In genomic region chr2:226868331-226868730, GRCh38 we compare ENCODE assay signal across 19 cellular contexts. TPM values are rescaled to one million over a fixed set of nuclear protein-coding genes. Genes with fewer than 3 reads are reported as not detected.
A peak's percentile ranks its signal among the peaks of the same experiment; 100 is the strongest.
DNase-seq lines count a peak whose midpoint lies in the region; ATAC-seq and TF ChIP-seq lines count a peak whose summit lies in the region.
"Had no signal": no experiment of that assay in that cellular context is flagged by ENCODE, and none has a peak within 500 bp of the region (broad histone marks: within the 10 kb centered on the region; RNA-seq: fewer than 3 reads in every experiment).

No MANE protein-coding gene starts in this region.

- no peaks in the 10 kb centered on the region for H3K9me3 Mint-ChIP-seq in activated naive CD4-positive, alpha-beta T cell treated with anti-CD3 and anti-CD28 coated beads, Interleukin-2, amount 10 ng/mL, durations not matched to agents 7 days and 5 days
- peaks cover 0 to 2% of the 10 kb centered on the region in 2 donors for H3K9me3 Mint-ChIP-seq in activated naive CD4-positive, alpha-beta T cell treated with anti-CD3 and anti-CD28 coated beads, Interleukin-2, amount 50 U/mL, for 72 hours

- H3K27me3 ChIP-seq in adipocyte (replicated peaks; ENCODE audit: control insufficient read depth, insufficient read depth, low read length) (no peaks in the 10 kb centered on the region), fibroblast of lung (ENCODE audit: control insufficient read depth, insufficient read depth, low read length) (no peaks in the 10 kb centered on the region), prostate gland (replicated peaks; ENCODE audit: insufficient read depth) (no peaks in the 10 kb centered on the region), A673 (replicated peaks; ENCODE audit: insufficient read depth, low read depth, low read length, poor library complexity) (no peaks in the 10 kb centered on the region)
- H3K27me3 ChIP-seq: MG63 had no signal

- H3K9me3 ChIP-seq in adipocyte (ENCODE audit: control insufficient read depth, low read length) (no peaks in the 10 kb centered on the region), fibroblast of lung (ENCODE audit: control insufficient read depth, insufficient read depth, low read depth, low read length) (no peaks in the 10 kb centered on the region), prostate gland (no peaks in the 10 kb centered on the region), A673 (ENCODE audit: low read depth, low read length, poor library complexity, severe bottlenecking) (no peaks in the 10 kb centered on the region)
- H3K9me3 ChIP-seq: MG63 had no signal

- DNase-seq in activated naive CD4-positive, alpha-beta T cell treated with anti-CD3 and anti-CD28 coated beads, Interleukin-2, amount 10 ng/mL, durations not matched to agents 7 days and 5 days = no peak
- DNase-seq in activated naive CD4-positive, alpha-beta T cell treated with anti-CD3 and anti-CD28 coated beads, Interleukin-2, amount 50 U/mL, for 72 hours (ENCODE audit: low spot score in 2 of 2) = no peak
- DNase-seq in adipocyte (ENCODE audit: low read depth) (peak; percentile 33), fibroblast of lung (ENCODE audit: low read depth in 2 of 2) (peak; percentile 6 to 25), prostate gland (ENCODE audit: low spot score) (no peak), A673 (ENCODE audit: low spot score) (no peak), NK-92 (lab: John Stamatoyannopoulos, UW; ENCODE audit: unreplicated experiment) (no peak), NCI-H1417 (lab: John Stamatoyannopoulos, UW) (no peak)
- DNase-seq: DMS53, H7, Kasumi-1, MG63, NCI-H1048, NCI-H1436 treated with DMSO at 0.1 percent for 48 hours, NCI-H2029 treated with DMSO at 0.1 percent for 48 hours, NCI-H2171, NCI-H526 had no signal

- H3K27me3 Mint-ChIP-seq in activated naive CD4-positive, alpha-beta T cell treated with anti-CD3 and anti-CD28 coated beads, Interleukin-2, amount 10 ng/mL, durations not matched to agents 7 days and 5 days = no peaks in the 10 kb centered on the region

- no peak overlapping the region for H3K4me3 ChIP-seq in adipocyte (ENCODE audit: low read length)
- H3K4me3 ChIP-seq in fibroblast of lung (replicated peaks in 1 of 4; ENCODE audit: control extremely low read depth in 1 of 4, insufficient read depth in 1 of 4, low read depth in 3 of 4, low read length in 4 of 4) = no peak overlapping the region
- H3K4me3 ChIP-seq in prostate gland = no peak overlapping the region
- H3K4me3 ChIP-seq in A673 (ENCODE audit: low read depth, low read length, poor library complexity, severe bottlenecking) = no peak overlapping the region
- H3K4me3 ChIP-seq: MG63 had no signal

- TF ChIP-seq CTCF in fibroblast of lung (conservative IDR thresholded peaks at IDR 0.05 in 1 of 2, IDR thresholded peaks at IDR 0.05 in 1 of 2; ENCODE audit: low read depth in 1 of 2, low read length in 2 of 2) (no peak), prostate gland (IDR thresholded peaks at IDR 0.05) (no peak), A673 (conservative IDR thresholded peaks at IDR 0.05; ENCODE audit: low read depth, low read length) (no peak)

- POLR2A ChIA-PET in A673 (lab: Charles Lee; ENCODE audit: low non-redundant PET) = no interaction called here

- peaks cover 30% of the 10 kb centered on the region for H3K36me3 ChIP-seq in adipocyte (ENCODE audit: control insufficient read depth, insufficient read depth, low read length, severe bottlenecking)
- peaks cover 3% of the 10 kb centered on the region for H3K36me3 ChIP-seq in fibroblast of lung (ENCODE audit: control insufficient read depth, insufficient read depth, low read length)
- no peaks in the 10 kb centered on the region for H3K36me3 ChIP-seq in prostate gland
- H3K36me3 ChIP-seq in A673 (ENCODE audit: insufficient read depth, low read length, poor library complexity, severe bottlenecking) = no peaks in the 10 kb centered on the region

- H2AFZ ChIP-seq in fibroblast of lung (ENCODE audit: low read length) = no peak overlapping the region

- H3K4me2 ChIP-seq in fibroblast of lung (ENCODE audit: extremely low read depth, insufficient read depth, low read length) = no peak overlapping the region

- no peak overlapping the region for H3K9ac ChIP-seq in adipocyte (ENCODE audit: low read length)
- no peak overlapping the region for H3K9ac ChIP-seq in fibroblast of lung (ENCODE audit: insufficient read depth, low read length)

- BruUV-seq in A673 (replicated peaks; lab: Mats Ljungman, UMichigan) = no TSS peak

- H3K27ac Mint-ChIP-seq in activated naive CD4-positive, alpha-beta T cell treated with anti-CD3 and anti-CD28 coated beads, Interleukin-2, amount 10 ng/mL, durations not matched to agents 7 days and 5 days = peak overlapping the region; percentile 1
- peak overlapping the region in 1 of 2 donors; percentile 25 for H3K27ac Mint-ChIP-seq in activated naive CD4-positive, alpha-beta T cell treated with anti-CD3 and anti-CD28 coated beads, Interleukin-2, amount 50 U/mL, for 72 hours

- H3K36me3 Mint-ChIP-seq in activated naive CD4-positive, alpha-beta T cell treated with anti-CD3 and anti-CD28 coated beads, Interleukin-2, amount 10 ng/mL, durations not matched to agents 7 days and 5 days = peaks cover 27% of the 10 kb centered on the region
- H3K36me3 Mint-ChIP-seq in activated naive CD4-positive, alpha-beta T cell treated with anti-CD3 and anti-CD28 coated beads, Interleukin-2, amount 50 U/mL, for 72 hours = peaks cover 39 to 43% of the 10 kb centered on the region in 2 donors

- H3K27ac ChIP-seq in fibroblast of lung (ENCODE audit: insufficient read depth, low read length) (no peak overlapping the region), prostate gland (peak overlapping the region; percentile 15 to 44), A673 (ENCODE audit: low read depth, low read length, poor library complexity, severe bottlenecking) (no peak overlapping the region)
- H3K27ac ChIP-seq: 22Rv1 had no signal

- no peaks in the 10 kb centered on the region for H4K20me1 ChIP-seq in fibroblast of lung (ENCODE audit: control insufficient read depth, extremely low read depth, insufficient read depth, low read length)

- no peak overlapping the region for H3K4me3 Mint-ChIP-seq in activated naive CD4-positive, alpha-beta T cell treated with anti-CD3 and anti-CD28 coated beads, Interleukin-2, amount 10 ng/mL, durations not matched to agents 7 days and 5 days

- H3K4me1 Mint-ChIP-seq in activated naive CD4-positive, alpha-beta T cell treated with anti-CD3 and anti-CD28 coated beads, Interleukin-2, amount 10 ng/mL, durations not matched to agents 7 days and 5 days = peaks cover under 1% of the 10 kb centered on the region

- H3K4me1 ChIP-seq in adipocyte (ENCODE audit: control insufficient read depth, insufficient read depth, low read length) (peaks cover 3% of the 10 kb centered on the region), fibroblast of lung (ENCODE audit: control insufficient read depth, extremely low read depth, insufficient read depth, low read length) (no peaks in the 10 kb centered on the region), prostate gland (replicated peaks) (no peaks in the 10 kb centered on the region), A673 (ENCODE audit: insufficient read depth, low read length, poor library complexity, severe bottlenecking) (no peaks in the 10 kb centered on the region)

- TF ChIP-seq POLR2A in prostate gland (IDR thresholded peaks at IDR 0.05) = no peak

- H3K79me2 ChIP-seq in fibroblast of lung (ENCODE audit: control insufficient read depth, insufficient read depth, low read length) = no peaks in the 10 kb centered on the region

- intact Hi-C loops in prostate gland (cut with DNase I) = no loop called here
- intact Hi-C loops in A673 (cut with micrococcal nuclease; ENCODE audit: unreplicated experiment) = no loop called here

- 21% methylated on average over 2 of the region's 2 CpGs for WGBS in prostate gland

- ATAC-seq in activated naive CD4-positive, alpha-beta T cell treated with anti-CD3 and anti-CD28 coated beads, Interleukin-2, amount 50 U/mL, for 72 hours = no peak
- ATAC-seq: Panc1 had no signal

- CTCF ChIA-PET in activated naive CD4-positive, alpha-beta T cell treated with anti-CD3 and anti-CD28 coated beads, Interleukin-2, amount 10 ng/mL, durations not matched to agents 7 days and 5 days (lab: Charles Lee) = no interaction called here
- CTCF ChIA-PET in A673 (lab: Charles Lee) = no interaction called here

RNA-seq across cellular contexts. Expression of gene RHBDD1, which starts 32.5 kb away (rescaled TPM):
- total RNA-seq in activated naive CD4-positive, alpha-beta T cell treated with anti-CD3 and anti-CD28 coated beads, Interleukin-2, amount 50 U/mL, for 72 hours = 10 to 100 TPM; 35.5 to 40.4 TPM
- total RNA-seq in fibroblast of lung (39.8 and 85.4 TPM in 2 replicates), prostate gland (10 to 100 TPM; 16.5 to 33.5 TPM), A673 (2021) (28.0 and 35.4 TPM in 2 replicates)
- polyA plus RNA-seq in fibroblast of lung = 28.4 and 31.5 TPM in 2 replicates
- polyA plus RNA-seq in fibroblast of lung (2012) = 16.6 and 18.1 TPM in 2 replicates
- polyA minus RNA-seq in fibroblast of lung (ENCODE audit: low replicate concordance) = 36.1 and 53.4 TPM in 2 replicates

Comparison
In these comparisons a context has a peak if more than half of its experiments do, and no peak if none do; other contexts are left out.
1. DNase-seq: peak in adipocyte (single experiment) and fibroblast of lung (2 of 2); none in activated naive CD4-positive, alpha-beta T cell treated with anti-CD3 and anti-CD28 coated beads, Interleukin-2, amount 10 ng/mL, durations not matched to agents 7 days and 5 days (single experiment), activated naive CD4-positive, alpha-beta T cell treated with anti-CD3 and anti-CD28 coated beads, Interleukin-2, amount 50 U/mL, for 72 hours (0 of 2), prostate gland (single experiment), A673 (single experiment), NK-92 (single experiment) and NCI-H1417 (0 of 3).
2. H3K27ac ChIP-seq: peak in prostate gland (2 of 2); none in fibroblast of lung (single experiment) and A673 (single experiment).